ENCODE assay signal across 17 cellular contexts in the genomic region with DNA sequence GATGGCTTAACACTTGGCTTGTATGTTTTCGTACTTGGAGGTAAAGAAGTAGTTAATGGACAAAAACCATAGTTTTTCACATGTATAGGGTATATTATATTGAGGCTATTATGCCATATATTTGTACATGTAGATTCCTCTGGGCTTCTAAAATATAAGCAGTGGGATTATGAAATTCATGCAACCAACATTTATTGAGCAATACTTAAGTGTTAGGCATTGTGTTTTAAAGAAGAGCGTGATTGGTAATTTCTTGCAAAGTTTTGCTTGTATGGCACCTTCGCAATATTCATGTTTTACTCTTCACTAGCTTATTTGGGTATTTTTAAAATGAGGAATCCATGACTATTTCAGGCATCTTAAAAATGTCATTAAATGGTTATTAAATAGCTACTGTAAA. TPM values are rescaled to one million over a fixed set of nuclear protein-coding genes. Genes with fewer than 3 reads are reported as not detected.
DNase-seq lines count a peak whose midpoint lies in the region; ATAC-seq, FAIRE-seq and TF ChIP-seq lines count a peak whose summit lies in the region.
"Had no signal": no experiment of that assay in that cellular context is flagged by ENCODE, and none has a peak within 500 bp of the region (broad histone marks: within the 10 kb centered on the region; RNA-seq: fewer than 3 reads in every experiment).

No MANE protein-coding gene starts in this region.

- FAIRE-seq in HepG2 (lab: Jason Lieb, UNC) = no peak
- FAIRE-seq in K562 (lab: Jason Lieb, UNC) = no peak
- FAIRE-seq in GM12891 (lab: Jason Lieb, UNC) = no peak
- FAIRE-seq: A204.1, D721Med had no signal

- H2AFZ ChIP-seq in HepG2 (ENCODE audit: low read length) (no peak overlapping the region), K562 (ENCODE audit: low read depth, low read length) (no peak overlapping the region)

- H3K9me3 ChIP-seq in HepG2 (ENCODE audit: low read length) (no peaks in the 10 kb centered on the region), right lobe of liver (no peaks in the 10 kb centered on the region), K562 (replicated peaks; ENCODE audit: control insufficient read depth, insufficient read depth, low read depth, low read length) (no peaks in the 10 kb centered on the region)

- no peak for ATAC-seq in HepG2
- no peak for ATAC-seq in right lobe of liver
- ATAC-seq in K562 = no peak

- CTCF ChIA-PET in HepG2 (lab: Yijun Ruan, JAX; ENCODE audit: low intra/inter-chr PET ratio, low total read pairs) = no interaction called here
- CTCF ChIA-PET in K562 (lab: Yijun Ruan, JAX; ENCODE audit: low intra/inter-chr PET ratio) = no interaction called here

- H3K4me1 ChIP-seq in HepG2 (ENCODE audit: insufficient read depth, low read length) (no peaks in the 10 kb centered on the region), right lobe of liver (no peaks in the 10 kb centered on the region), K562 (replicated peaks in 1 of 2; ENCODE audit: control insufficient read depth in 2 of 2, insufficient read depth in 2 of 2, low read length in 2 of 2) (no peaks in the 10 kb centered on the region)

- no peak for DNase-seq in HepG2 (ENCODE audit: low spot score)
- DNase-seq in right lobe of liver = no peak
- DNase-seq in NOMO-1 (lab: John Stamatoyannopoulos, UW; ENCODE audit: unreplicated experiment in 2 of 2) = peak; percentile 42 to 69
- DNase-seq in K562 (ENCODE audit: extremely low read depth in 1 of 4, low spot score in 3 of 4) = no peak
- DNase-seq in OCI-M2 (lab: John Stamatoyannopoulos, UW; ENCODE audit: unreplicated experiment) = no peak
- no peak for DNase-seq in GM12891 (ENCODE audit: insufficient read length, low spot score)
- DNase-seq in cardiac septum (ENCODE audit: low spot score) = no peak
- DNase-seq: GOT3; NCI-H1092; NCI-H146; NCI-H2081 treated with DMSO at 0.1 percent for 48 hours; NCI-H510A; NCI-H748 treated with DMSO at 0.1 percent for 48 hours; NK-92 treated with Interleukin-12 subunit alpha and Interleukin-12 subunit beta, amount 100 ng/mL, for 24 hours had no signal

- POLR2A ChIA-PET in HepG2 (lab: Yijun Ruan, JAX) (no interaction called here), K562 (lab: Yijun Ruan, JAX) (interaction anchor here (0.9 kb wide), 1 partner anchor 26 kb away, joined by 3 read pairs; no protein-coding TSS in a partner anchor)

- H3K4me3 ChIP-seq in HepG2 (replicated peaks in 1 of 3; ENCODE audit: insufficient read depth in 1 of 3, low read depth in 2 of 3, low read length in 3 of 3) = no peak overlapping the region
- no peak overlapping the region for H3K4me3 ChIP-seq in right lobe of liver
- no peak overlapping the region for H3K4me3 ChIP-seq in K562

- in situ Hi-C loops in HepG2 (cut with HindIII; ENCODE audit: extremely low pct_ligation_motif_present, low pct_unique_long_range_greater_than_20kb) = no loop called here
- in situ Hi-C loops in K562 (cut with MboI) = no loop called here

- H3K79me2 ChIP-seq in HepG2 (ENCODE audit: insufficient read depth, low read length) (peaks cover 30% of the 10 kb centered on the region), K562 (ENCODE audit: control insufficient read depth, insufficient read depth, low read length) (peaks cover 3% of the 10 kb centered on the region; the same call in 1 of the 3 replicates)

- H4K20me1 ChIP-seq in HepG2 (ENCODE audit: insufficient read depth, low read length) (no peaks in the 10 kb centered on the region), K562 (replicated peaks; ENCODE audit: control insufficient read depth, insufficient read depth, low read length) (no peaks in the 10 kb centered on the region)

- WGBS in HepG2 (ENCODE audit: low lambda C conversion rate) = 98% methylated on average over 3 of the region's 3 CpGs
- WGBS in right lobe of liver (ENCODE audit: insufficient coverage, low coverage, low lambda C conversion rate, missing lambda C conversion rate) = 73% methylated on average over 3 of the region's 3 CpGs
- WGBS in K562 (ENCODE audit: insufficient coverage, low coverage, missing lambda C conversion rate) = 96% methylated on average over 3 of the region's 3 CpGs

- H3K4me2 ChIP-seq in HepG2 (ENCODE audit: low read depth, low read length) (no peak overlapping the region), K562 (ENCODE audit: insufficient read depth, low read length) (no peak overlapping the region)

- intact Hi-C loops in HepG2 (cut with micrococcal nuclease; ENCODE audit: unreplicated experiment) (no loop called here), right lobe of liver (cut with DNase I) (no loop called here), K562 (cut with micrococcal nuclease) (no loop called here), cardiac septum (cut with DNase I) (no loop called here)

- H3K36me3 ChIP-seq in HepG2 (replicated peaks in 1 of 2; ENCODE audit: control insufficient read depth in 1 of 2, insufficient read depth in 2 of 2, low read length in 2 of 2) (peaks cover 22 to 58% of the 10 kb centered on the region in 2 experiments), right lobe of liver (peaks cover 0 to 3% (median 0%) of the 10 kb centered on the region in 4 donors), K562 (ENCODE audit: control insufficient read depth, insufficient read depth, low read length) (peaks cover 14% of the 10 kb centered on the region; the same call in 1 of the 3 replicates)

- H3K27ac ChIP-seq in HepG2 (ENCODE audit: extremely low read length, insufficient read depth, low read length) (no peak overlapping the region), right lobe of liver (no peak overlapping the region), K562 (ENCODE audit: extremely low read depth, low read depth, low read length) (no peak overlapping the region)

- TF ChIP-seq EP300 in HepG2 (IDR thresholded peaks at IDR 0.05; ENCODE audit: low read depth in 2 of 2, low read length in 2 of 2) (no peak), HepG2 (CRISPR knock-in tag; IDR thresholded peaks at IDR 0.05; ENCODE audit: borderline replicate concordance) (no peak), K562 (IDR thresholded peaks at IDR 0.05; ENCODE audit: low read length) (no peak)

- H3K9me1 ChIP-seq in K562 (ENCODE audit: control insufficient read depth, insufficient read depth, low read length) = no peaks in the 10 kb centered on the region

- BruUV-seq in HepG2 (replicated peaks; lab: Mats Ljungman, UMichigan) (no TSS peak), K562 (replicated peaks; lab: Mats Ljungman, UMichigan) (no TSS peak)

- no peak for TF ChIP-seq POLR2A in HepG2 (IDR thresholded peaks at IDR 0.05; ENCODE audit: insufficient read depth in 1 of 2, low read depth in 2 of 2, low read length in 2 of 2)
- no peak for TF ChIP-seq POLR2A in right lobe of liver (IDR thresholded peaks at IDR 0.05)
- no peak for TF ChIP-seq POLR2A in K562 (conservative IDR thresholded peaks at IDR 0.05)
- no peak for TF ChIP-seq POLR2A in GM12891 (IDR thresholded peaks at IDR 0.05; ENCODE audit: low read depth, low read length)

- no peak for TF ChIP-seq RAD21 in HepG2 (CRISPR knock-in tag; IDR thresholded peaks at IDR 0.05)
- no peak for TF ChIP-seq RAD21 in K562 (CRISPR knock-in tag; conservative IDR thresholded peaks at IDR 0.05 in 1 of 2, IDR thresholded peaks at IDR 0.05 in 1 of 2)

- TF ChIP-seq CTCF in HepG2 (CRISPR knock-in tag; IDR thresholded peaks at IDR 0.05) (no peak), right lobe of liver (IDR thresholded peaks at IDR 0.05) (no peak), K562 (IDR thresholded peaks at IDR 0.05 in 2 of 3, conservative IDR thresholded peaks at IDR 0.05 in 1 of 3; ENCODE audit: insufficient read depth in 2 of 3, low read depth in 1 of 3, low read length in 3 of 3) (no peak)

- H3K9ac ChIP-seq in HepG2 (ENCODE audit: insufficient read depth, low read depth, low read length) = no peak overlapping the region
- H3K9ac ChIP-seq in K562 (ENCODE audit: insufficient read depth in 1 of 2, low read depth in 2 of 2, low read length in 2 of 2) = no peak overlapping the region

- H3K27me3 ChIP-seq in HepG2 (ENCODE audit: control insufficient read depth in 1 of 2, insufficient read depth in 2 of 2, low read length in 2 of 2) = no peaks in the 10 kb centered on the region; a peak in 1 of 5 replicates
- no peaks in the 10 kb centered on the region for H3K27me3 ChIP-seq in right lobe of liver
- no peaks in the 10 kb centered on the region for H3K27me3 ChIP-seq in K562 (ENCODE audit: control insufficient read depth in 2 of 2, insufficient read depth in 2 of 2, low read length in 2 of 2)
- H3K27me3 ChIP-seq: BLaER1 treated with 17β-estradiol and CSF1 and Interleukin-3, amounts not matched to agents 10 nM and 100 nM had no signal

RNA-seq across cellular contexts. Expression of a gene that starts 2.5 kb away (rescaled TPM):
- total RNA-seq in HepG2 (2016; rRNA removed; fragmentation: Illumina TruSeq; extraction: Trizol) (122 and 143 TPM in 2 replicates), right lobe of liver (10 to 100 TPM; 27.0 to 42.4 (median 32.3) TPM), K562 (2014; rRNA removed) (33.3 and 33.8 TPM in 2 replicates), K562 (2014; rRNA removed; fragmentation: Illumina TruSeq; extraction: Trizol) (50.4 and 52.4 TPM in 2 replicates), K562 (2015; rRNA removed; fragmentation: Illumina TruSeq; extraction: Trizol) (43.7 and 48.8 TPM in 2 replicates), K562 (2021) (42.5 and 46.9 TPM in 2 replicates), cardiac septum (98.3 TPM)
- 244 and 275 TPM in 2 replicates for total RNA-seq in HepG2 (2016; cell fraction: cytosol; rRNA removed; fragmentation: Illumina TruSeq; extraction: Trizol; ENCODE audit: low read depth)
- total RNA-seq in HepG2 (2016; cell fraction: insoluble cytoplasmic fraction; rRNA removed; fragmentation: Illumina TruSeq; extraction: Trizol) = 121 and 124 TPM in 2 replicates
- 358 and 486 TPM in 2 replicates for total RNA-seq in HepG2 (2016; cell fraction: membrane; rRNA removed; fragmentation: Illumina TruSeq; extraction: Trizol)
- 96.8 and 105 TPM in 2 replicates for total RNA-seq in HepG2 (2016; cell fraction: nucleus; rRNA removed; fragmentation: Illumina TruSeq; extraction: Trizol)
- polyA plus RNA-seq in HepG2 (2011; rRNA removed) (19.1 and 21.1 TPM in 2 replicates), K562 (2011; rRNA removed) (8.7 and 9.4 TPM in 2 replicates), K562 (2014; fragmentation: Illumina TruSeq; extraction: Trizol) (8.0 and 8.4 TPM in 2 replicates), K562 (2014; fragmentation: Nextera tagmentation; extraction: Ambion mirVana) (1 to 10 TPM; 1.2 to 4.2 TPM), K562 (2014; rRNA removed) (7.4 and 11.0 TPM in 2 replicates)
- polyA plus RNA-seq in HepG2 (2011; cell fraction: cytosol; rRNA removed) = 9.7 and 14.3 TPM in 2 replicates
- polyA plus RNA-seq in HepG2 (2011; cell fraction: nucleus; rRNA removed) = 37.4 and 38.9 TPM in 2 replicates
- polyA plus RNA-seq in HepG2 (2012) = 13.6 and 14.1 TPM in 2 replicates
- polyA plus RNA-seq in HepG2 (2016; cell fraction: cytosol; fragmentation: Illumina TruSeq; extraction: Trizol; ENCODE audit: low read depth) = 1.3 and 1.7 TPM in 2 replicates
- polyA plus RNA-seq in HepG2 (2016; cell fraction: insoluble cytoplasmic fraction; fragmentation: Illumina TruSeq; extraction: Trizol; ENCODE audit: low read depth) = 8.7 and 9.3 TPM in 2 replicates
- 2.5 and 3.1 TPM in 2 replicates for polyA plus RNA-seq in HepG2 (2016; cell fraction: membrane; fragmentation: Illumina TruSeq; extraction: Trizol; ENCODE audit: low read depth)
- polyA plus RNA-seq in HepG2 (2016; cell fraction: nucleus; fragmentation: Illumina TruSeq; extraction: Trizol; ENCODE audit: insufficient read depth, low read depth) = 17.9 and 19.4 TPM in 2 replicates
- 41.3 and 139 TPM in 2 replicates for polyA minus RNA-seq in HepG2 (2011; rRNA and poly(A)+ RNA removed; ENCODE audit: low replicate concordance)
- 105 and 136 TPM in 2 replicates for polyA minus RNA-seq in HepG2 (2011; cell fraction: cytosol; rRNA and poly(A)+ RNA removed)
- polyA minus RNA-seq in HepG2 (2011; cell fraction: nucleus; rRNA and poly(A)+ RNA removed) = 153 and 181 TPM in 2 replicates
- total RNA-seq in K562 (2011; cell fraction: chromatin; rRNA removed; ENCODE audit: low replicate concordance) = 55.8 and 138 TPM in 2 replicates
- total RNA-seq in K562 (2011; cell fraction: nucleolus; rRNA removed) = 31.7 and 40.0 TPM in 2 replicates
- 43.3 and 43.6 TPM in 2 replicates for total RNA-seq in K562 (2011; cell fraction: nucleoplasm; rRNA removed)
- 6.3 and 7.4 TPM in 2 replicates for polyA plus RNA-seq in K562 (2011; cell fraction: cytosol; rRNA removed)
- 9.1 and 13.4 TPM in 2 replicates for polyA plus RNA-seq in K562 (2011; cell fraction: nucleus; rRNA removed)
- 5.3 and 6.3 TPM in 2 replicates for polyA plus RNA-seq in K562 (2012)
- polyA minus RNA-seq in K562 (2011; rRNA and poly(A)+ RNA removed) = 95.3 and 111 TPM in 2 replicates
- 43.8 and 48.1 TPM in 2 replicates for polyA minus RNA-seq in K562 (2011; cell fraction: cytosol; rRNA and poly(A)+ RNA removed)
- 31.8 and 41.5 TPM in 2 replicates for polyA minus RNA-seq in K562 (2011; cell fraction: nucleus; rRNA and poly(A)+ RNA removed)
- polyA plus RNA-seq in GM12891 (2012; ENCODE audit: low read depth, missing spikeins) = 2.2 TPM

Comparison
In these comparisons a context has a peak if more than half of its experiments do, and no peak if none do; other contexts are left out.
1. DNase-seq: peak in NOMO-1 (2 of 2); none in HepG2 (single experiment), right lobe of liver (0 of 3), K562 (0 of 4), OCI-M2 (single experiment), GM12891 (single experiment) and cardiac septum (single experiment).